14 cellular contexts compared by ENCODE assay signal in genomic region chr1:1852619-1853414, GRCh38. TPM values are rescaled to one million over a fixed set of nuclear protein-coding genes. Genes with fewer than 3 reads are reported as not detected.
DNase-seq lines count a peak whose midpoint lies in the region; ATAC-seq and TF ChIP-seq lines count a peak whose summit lies in the region.
"Had no signal": no experiment of that assay in that cellular context is flagged by ENCODE, and none has a peak within 500 bp of the region (broad histone marks: within the 10 kb centered on the region; RNA-seq: fewer than 3 reads in every experiment).

No MANE protein-coding gene starts in this region.

- peak overlapping the region; percentile 29 for H3K27ac Mint-ChIP-seq in WTC11

- no peak for TF ChIP-seq RAD21 in HCT116 (IDR thresholded peaks at IDR 0.05; ENCODE audit: low read depth)

- H3K9me2 ChIP-seq in HCT116 (ENCODE audit: insufficient read depth) (no peaks in the 10 kb centered on the region), hepatocyte (replicated peaks; ENCODE audit: insufficient read depth) (no peaks in the 10 kb centered on the region)

- no peak overlapping the region for H2AFZ ChIP-seq in HCT116 (ENCODE audit: low read depth, low read length, poor library complexity, severe bottlenecking)
- no peak overlapping the region for H2AFZ ChIP-seq in hepatocyte

- no peak for TF ChIP-seq POLR2A in HCT116 (IDR thresholded peaks at IDR 0.05; ENCODE audit: borderline replicate concordance, extremely low read depth, insufficient read depth, insufficient read length)
- no peak for TF ChIP-seq POLR2A in spleen (IDR thresholded peaks at IDR 0.05)
- no peak for TF ChIP-seq POLR2A in upper lobe of left lung (IDR thresholded peaks at IDR 0.05)

- H3K36me3 Mint-ChIP-seq in WTC11, result peaks cover 6% of the 10 kb centered on the region; the same call in 1 of the 2 replicates

- H3K27me3 ChIP-seq in HCT116 (ENCODE audit: insufficient read depth, low read length), result no peaks in the 10 kb centered on the region
- H3K27me3 ChIP-seq in hepatocyte, result no peaks in the 10 kb centered on the region
- no peaks in the 10 kb centered on the region for H3K27me3 ChIP-seq in spleen (replicated peaks in 1 of 7)
- H3K27me3 ChIP-seq in colonic mucosa, result no peaks in the 10 kb centered on the region
- H3K27me3 ChIP-seq in upper lobe of left lung, result no peaks in the 10 kb centered on the region
- H3K27me3 ChIP-seq: sigmoid colon, SJSA1 had no signal

- no peaks in the 10 kb centered on the region for H3K27me3 Mint-ChIP-seq in WTC11 (ENCODE audit: low read depth)
- H3K27me3 Mint-ChIP-seq: stimulated activated naive CD8-positive, alpha-beta T cell treated with anti-CD3 and anti-CD28 coated beads, Interleukin-15, Interleukin-2, amounts not matched to agents 100 ng/mL and 50 ng/mL, for 24 hours had no signal

- no peaks in the 10 kb centered on the region for H3K9me3 Mint-ChIP-seq in WTC11
- H3K9me3 Mint-ChIP-seq: stimulated activated naive CD8-positive, alpha-beta T cell treated with anti-CD3 and anti-CD28 coated beads, Interleukin-15, Interleukin-2, amounts not matched to agents 100 ng/mL and 50 ng/mL, for 24 hours had no signal

- no peaks in the 10 kb centered on the region for H3K4me1 ChIP-seq in HCT116 (ENCODE audit: control insufficient read depth in 1 of 2, insufficient read depth in 2 of 2, low read length in 2 of 2)
- peaks cover 11% of the 10 kb centered on the region for H3K4me1 ChIP-seq in hepatocyte (ENCODE audit: insufficient read depth)
- peaks cover 16 to 97% (median 80%) of the 10 kb centered on the region in 6 donors for H3K4me1 ChIP-seq in spleen
- H3K4me1 ChIP-seq in colonic mucosa, result no peaks in the 10 kb centered on the region
- H3K4me1 ChIP-seq in upper lobe of left lung, result peaks cover 32 to 65% (median 41%) of the 10 kb centered on the region in 4 donors

- no peak for TF ChIP-seq CTCF in HCT116 (IDR thresholded peaks at IDR 0.05 in 2 of 3, conservative IDR thresholded peaks at IDR 0.05 in 1 of 3; ENCODE audit: borderline replicate concordance in 1 of 3, insufficient read depth in 1 of 3, low read depth in 2 of 3, low read length in 2 of 3)
- TF ChIP-seq CTCF in WTC11 (IDR thresholded peaks at IDR 0.05), result no peak
- no peak for TF ChIP-seq CTCF in hepatocyte (IDR thresholded peaks at IDR 0.05; ENCODE audit: poor library complexity)
- TF ChIP-seq CTCF in spleen (IDR thresholded peaks at IDR 0.05 in 8 of 11, conservative IDR thresholded peaks at IDR 0.05 in 3 of 11), result no peak
- no peak for TF ChIP-seq CTCF in colonic mucosa (IDR thresholded peaks at IDR 0.05)
- TF ChIP-seq CTCF in upper lobe of left lung (IDR thresholded peaks at IDR 0.05), result no peak

- no peak for TF ChIP-seq EP300 in upper lobe of left lung (IDR thresholded peaks at IDR 0.05)

- H3K4me3 ChIP-seq in HCT116 (replicated peaks in 1 of 2; ENCODE audit: low read depth in 1 of 2, low read length in 2 of 2) (no peak overlapping the region), hepatocyte (no peak overlapping the region), spleen (no peak overlapping the region), colonic mucosa (no peak overlapping the region), upper lobe of left lung (no peak overlapping the region)
- H3K4me3 ChIP-seq: sigmoid colon, SJSA1 had no signal

- H4K20me1 ChIP-seq in HCT116 (ENCODE audit: insufficient read depth), result peaks cover 11% of the 10 kb centered on the region; the same call in 1 of the 2 replicates
- H4K20me1 ChIP-seq in hepatocyte (ENCODE audit: insufficient read depth, poor library complexity, severe bottlenecking), result peaks cover 100% of the 10 kb centered on the region

- intact Hi-C loops in HCT116 (cut with micrococcal nuclease) (no loop called here), spleen (cut with DNase I; ENCODE audit: low total_unique reads) (no loop called here), colonic mucosa (cut with DNase I) (loop anchor here (10.0 kb wide), 1 partner anchor 52 kb away; no protein-coding TSS in a partner anchor)

- H3K9ac ChIP-seq in HCT116 (ENCODE audit: low read length), result no peak overlapping the region
- H3K9ac ChIP-seq in colonic mucosa (ENCODE audit: low read depth in 2 of 2, low read length in 2 of 2), result peak overlapping the region in 1 of 2 donors; percentile 12

- DNase-seq in HCT116 (ENCODE audit: low read depth, low spot score) (no peak), WTC11 (ENCODE audit: low spot score) (no peak), hepatocyte (ENCODE audit: low spot score) (no peak), spleen (peak; percentile 32), colonic mucosa (no peak), occipital lobe (lab: John Stamatoyannopoulos, UW) (no peak), upper lobe of left lung (no peak)
- DNase-seq: activated effector memory CD4-positive, alpha-beta T cell treated with Interleukin-2 at 50 U/mL for 16 hours; islet precursor cell; Kasumi-1; NCI-H748 treated with DMSO at 0.1 percent for 48 hours; sigmoid colon had no signal

- WGBS in hepatocyte (ENCODE audit: low lambda C conversion rate, missing lambda C conversion rate), result 83% methylated on average over 10 of the region's 10 CpGs
- WGBS in spleen, 5 donors, result 82 to 86% (median 85%) methylated on average over 10 of the region's 10 CpGs
- WGBS in upper lobe of left lung, 2 donors, result 75 to 79% methylated on average over 10 of the region's 10 CpGs

- no peak overlapping the region for H3K4me3 Mint-ChIP-seq in WTC11
- H3K4me3 Mint-ChIP-seq: stimulated activated naive CD8-positive, alpha-beta T cell treated with anti-CD3 and anti-CD28 coated beads, Interleukin-15, Interleukin-2, amounts not matched to agents 100 ng/mL and 50 ng/mL, for 24 hours had no signal

- ATAC-seq in HCT116, result no peak; the same call in 1 of the 2 replicates
- no peak for ATAC-seq in WTC11
- no peak for ATAC-seq in upper lobe of left lung (ENCODE audit: low FRiP score in 2 of 2)

- H3K36me3 ChIP-seq in HCT116 (ENCODE audit: control insufficient read depth in 1 of 2, insufficient read depth in 2 of 2, low read length in 2 of 2) (no peaks in the 10 kb centered on the region), hepatocyte (replicated peaks; ENCODE audit: insufficient read depth, low read depth) (no peaks in the 10 kb centered on the region), spleen (peaks cover 0 to 33% (median 7%) of the 10 kb centered on the region in 6 donors), colonic mucosa (no peaks in the 10 kb centered on the region), upper lobe of left lung (no peaks in the 10 kb centered on the region)
- H3K36me3 ChIP-seq: sigmoid colon had no signal

- CTCF ChIA-PET in HCT116 (lab: Charles Lee), result no interaction called here
- CTCF ChIA-PET in WTC11 (lab: Charles Lee), result interaction anchor here (1.2 kb wide), 1 partner anchor 53 kb away, joined by 4 read pairs; no protein-coding TSS in a partner anchor

- peaks cover 34% of the 10 kb centered on the region for H3K4me1 Mint-ChIP-seq in WTC11

- H3K4me2 ChIP-seq in HCT116 (ENCODE audit: low read length) (no peak overlapping the region), hepatocyte (peak overlapping the region; percentile 17)

- H3K9me3 ChIP-seq in HCT116 (ENCODE audit: control insufficient read depth in 1 of 2, insufficient read depth in 1 of 2, low read depth in 1 of 2, low read length in 2 of 2) (no peaks in the 10 kb centered on the region), hepatocyte (ENCODE audit: low read depth) (no peaks in the 10 kb centered on the region), spleen (no peaks in the 10 kb centered on the region), colonic mucosa (no peaks in the 10 kb centered on the region), upper lobe of left lung (no peaks in the 10 kb centered on the region)
- H3K9me3 ChIP-seq: sigmoid colon, SJSA1 had no signal

- POLR2A ChIA-PET in HCT116 (lab: Charles Lee) (no interaction called here), WTC11 (lab: Charles Lee) (interaction anchor here (0.6 to 1.3 kb wide), 2 partner anchors 7 to 56 kb away, joined by 3 read pairs; no protein-coding TSS in a partner anchor)

- peaks cover 94% of the 10 kb centered on the region for H3K79me2 ChIP-seq in HCT116 (ENCODE audit: insufficient read depth, low read length)
- H3K79me2 ChIP-seq in hepatocyte, result peaks cover 100% of the 10 kb centered on the region

- H3K27ac ChIP-seq in HCT116 (ENCODE audit: low read depth, low read length), result no peak overlapping the region
- H3K27ac ChIP-seq in hepatocyte, result peak overlapping the region; percentile 46
- H3K27ac ChIP-seq in spleen, result peak overlapping the region in 1 of 8 donors; percentile 29
- no peak overlapping the region for H3K27ac ChIP-seq in colonic mucosa
- H3K27ac ChIP-seq in upper lobe of left lung, result peak overlapping the region in 1 of 4 donors; percentile 8
- H3K27ac ChIP-seq: sigmoid colon, SJSA1 had no signal

- BruUV-seq in HCT116 (replicated peaks; lab: Mats Ljungman, UMichigan), result TSS peak; percentile 9

- RAD21 ChIA-PET in HCT116 (lab: Charles Lee; ENCODE audit: low non-redundant PET in 1 of 2, low total read pairs in 2 of 2, uncharacterized antibody in 2 of 2, unreplicated experiment in 2 of 2), result no interaction called here

TF ChIP-seq in HCT116, 20 proteins besides CTCF, POLR2A, EP300 and RAD21:
- TF ChIP-seq EZH2phosphoT487 (IDR thresholded peaks at IDR 0.05; ENCODE audit: borderline replicate concordance), result no peak

TF ChIP-seq in WTC11, 78 proteins besides CTCF, POLR2A, EP300 and RAD21 (continues in another document):
- TF ChIP-seq ZNF423 (CRISPR knock-in tag; IDR thresholded peaks at IDR 0.05), result no peak

RNA-seq across cellular contexts. Expression of gene GNB1, which starts 38.1 kb away (rescaled TPM):
- total RNA-seq in HCT116 (2021; ENCODE audit: unreplicated experiment) (371 TPM), WTC11 (2021) (339 to 383 TPM (median 360 TPM) in 3 replicates), hepatocyte (134 and 155 TPM in 2 replicates), spleen (100 to 1,000 TPM; 186 to 304 (median 273) TPM), colonic mucosa (100 to 1,000 TPM; 281 to 367 TPM), occipital lobe (144 TPM), upper lobe of left lung (100 to 1,000 TPM; 126 to 386 (median 173) TPM)
- 424 and 488 TPM in 2 replicates for polyA plus RNA-seq in HCT116 (2012)
- polyA plus RNA-seq in hepatocyte (154 and 175 TPM in 2 replicates), spleen (100 to 1,000 TPM in 1 of 3 donors, 10 to 100 TPM in 2; 76.0 to 132 (median 95.5) TPM)
